Comparison of ENCODE assay signal across 18 cellular contexts in the genomic region with DNA sequence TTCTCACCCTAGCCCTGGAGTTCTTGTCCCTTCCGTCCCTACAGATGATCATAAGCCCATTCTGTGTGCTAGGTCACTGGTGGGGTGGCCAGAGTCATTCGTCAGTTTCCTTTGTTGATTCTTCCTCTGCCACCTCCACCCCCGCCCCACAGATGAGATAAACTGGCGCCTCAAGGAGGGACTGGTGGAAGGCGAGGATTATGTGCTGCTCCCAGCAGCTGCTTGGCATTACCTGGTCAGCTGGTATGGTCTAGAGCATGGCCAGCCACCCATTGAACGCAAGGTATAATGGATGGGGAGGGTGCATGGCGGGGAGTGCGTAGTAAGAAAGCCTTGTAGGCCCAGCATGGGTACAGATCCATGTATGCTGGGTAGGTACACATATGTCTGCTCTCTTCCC.
"Had no signal": no experiment of that assay in that cellular context is flagged by ENCODE, and none has a peak within 500 bp of the region (broad histone marks: within the 10 kb centered on the region; RNA-seq: fewer than 3 reads in every experiment).

No MANE protein-coding gene starts in this region.

- H3K27ac ChIP-seq: esophagus squamous epithelium, gastroesophageal sphincter, pancreas, suprapubic skin, thyroid gland had no signal

- H3K27ac Mint-ChIP-seq: mesothelial cell of epicardium, progenitor cell of endocrine pancreas, type B pancreatic cell had no signal

- H3K9me3 ChIP-seq: esophagus squamous epithelium, gastroesophageal sphincter, pancreas, suprapubic skin, thyroid gland had no signal

- DNase-seq: effector memory CD8-positive, alpha-beta T cell; esophagus squamous epithelium; foreskin fibroblast; kidney glomerular epithelial cell; naive B cell; occipital lobe; pancreas; right cardiac atrium; stimulated activated CD4-positive, alpha-beta T cell treated with anti-CD3 and anti-CD28 coated beads, Interleukin-2, amount 100 ng/mL, for 48 hours; stimulated activated naive CD8-positive, alpha-beta T cell treated with anti-CD3 and anti-CD28 coated beads, Interleukin-15, Interleukin-2, amounts not matched to agents 100 U/mL and 50 U/mL, for 24 hours; thyroid gland had no signal

- H3K4me2 ChIP-seq: smooth muscle cell had no signal

- H3K4me3 ChIP-seq: esophagus squamous epithelium, gastroesophageal sphincter, pancreas, smooth muscle cell, suprapubic skin, thyroid gland had no signal

- H3K36me3 ChIP-seq: pancreas had no signal

- H3K4me3 Mint-ChIP-seq: effector memory CD8-positive, alpha-beta T cell; mesothelial cell of epicardium; nephron; type B pancreatic cell had no signal

- H3K9me3 Mint-ChIP-seq: effector memory CD8-positive, alpha-beta T cell; mesothelial cell of epicardium; naive B cell; nephron; type B pancreatic cell had no signal

- ATAC-seq: effector memory CD8-positive, alpha-beta T cell; gastroesophageal sphincter; pancreas; right cardiac atrium; stimulated activated naive CD8-positive, alpha-beta T cell treated with anti-CD3 and anti-CD28 coated beads, Interleukin-15, Interleukin-2, amounts not matched to agents 100 U/mL and 50 U/mL, for 24 hours had no signal

- H3K4me1 ChIP-seq: pancreas, thyroid gland had no signal

- H3K27me3 Mint-ChIP-seq: effector memory CD8-positive, alpha-beta T cell; naive B cell; progenitor cell of endocrine pancreas; type B pancreatic cell had no signal

- H3K27me3 ChIP-seq: esophagus squamous epithelium, gastroesophageal sphincter, suprapubic skin, thyroid gland had no signal
